In genomic region chr9:83978992-83979811, GRCh38 we compare ENCODE assay signal across 1 cellular context.
A peak's percentile ranks its signal among the peaks of the same experiment; 100 is the strongest.
TF ChIP-seq lines count a peak whose summit lies in the region.

No MANE protein-coding gene starts in this region.

TF ChIP-seq in K562, 482 proteins besides CTCF, POLR2A, EP300 and RAD21 (continued from another document):
- TF ChIP-seq ZBTB49 (CRISPR knock-in tag; IDR thresholded peaks at IDR 0.05; ENCODE audit: borderline replicate concordance) (no peak), NR2C2 (CRISPR knock-in tag; IDR thresholded peaks at IDR 0.05) (no peak), NR2C2 (tag; IDR thresholded peaks at IDR 0.05) (no peak), SRSF1 (IDR thresholded peaks at IDR 0.05; ENCODE audit: low read depth, low read length) (no peak), E2F3 (CRISPR knock-in tag; IDR thresholded peaks at IDR 0.05) (no peak), PHB (CRISPR knock-in tag; IDR thresholded peaks at IDR 0.05) (no peak), GTF2F1 (IDR thresholded peaks at IDR 0.05; ENCODE audit: low read depth, low read length) (peak; percentile 59; the same call in 1 of the 2 replicates), CREB1 (IDR thresholded peaks at IDR 0.05) (no peak), CREB1 (CRISPR knock-in tag; IDR thresholded peaks at IDR 0.05) (no peak), YBX1 (IDR thresholded peaks at IDR 0.05) (no peak), CBX5 (IDR thresholded peaks at IDR 0.05; ENCODE audit: borderline replicate concordance, low read depth) (no peak), EP400 (IDR thresholded peaks at IDR 0.05) (peak; percentile 8), SMARCA4 (IDR thresholded peaks at IDR 0.05) (no peak), ZNF324 (CRISPR knock-in tag; IDR thresholded peaks at IDR 0.05) (no peak), HIVEP1 (CRISPR knock-in tag; IDR thresholded peaks at IDR 0.05) (no peak), KDM5B (IDR thresholded peaks at IDR 0.05; ENCODE audit: insufficient replicate concordance, low read depth, low read length) (no peak), HDAC6 (IDR thresholded peaks at IDR 0.05; ENCODE audit: low read depth, low read length) (no peak), EGR1 (conservative IDR thresholded peaks at IDR 0.05) (0 out of 2 replicates have a peak, but pooled peaks have one; percentile 33), TGIF2 (CRISPR knock-in tag; IDR thresholded peaks at IDR 0.05) (no peak), TRIM24 (IDR thresholded peaks at IDR 0.05) (no peak), MXI1 (IDR thresholded peaks at IDR 0.05; ENCODE audit: low read depth, low read length) (0 out of 2 replicates have a peak, but pooled peaks have one; percentile 15), MTA3 (IDR thresholded peaks at IDR 0.05; ENCODE audit: borderline replicate concordance) (no peak), TCF7L2 (IDR thresholded peaks at IDR 0.05; ENCODE audit: low read depth, low read length) (no peak), DPF2 (IDR thresholded peaks at IDR 0.05) (no peak), ZNF212 (CRISPR knock-in tag; IDR thresholded peaks at IDR 0.05) (no peak), PHF20 (IDR thresholded peaks at IDR 0.05; ENCODE audit: partially characterized antibody) (no peak), MEF2D (tag; conservative IDR thresholded peaks at IDR 0.05; ENCODE audit: low read depth) (no peak), ZSCAN32 (CRISPR knock-in tag; IDR thresholded peaks at IDR 0.05) (no peak), CEBPG (CRISPR knock-in tag; IDR thresholded peaks at IDR 0.05) (no peak), CEBPG (tag; conservative IDR thresholded peaks at IDR 0.05 in 1 of 2, IDR thresholded peaks at IDR 0.05 in 1 of 2) (no peak), NCOR1 (IDR thresholded peaks at IDR 0.05) (peak; percentile 11; the same call in 1 of the 2 replicates), KDM1A (IDR thresholded peaks at IDR 0.05) (peak in 1 of 2 experiments; percentile 63; a peak in 1 of 4 replicates), ZNF407 (IDR thresholded peaks at IDR 0.05; ENCODE audit: low read depth) (no peak), ZNF717 (CRISPR knock-in tag; IDR thresholded peaks at IDR 0.05) (no peak), NR1H2 (CRISPR knock-in tag; IDR thresholded peaks at IDR 0.05) (no peak), SOX6 (IDR thresholded peaks at IDR 0.05) (no peak), MYBL2 (IDR thresholded peaks at IDR 0.05; ENCODE audit: low read depth) (no peak), MYBL2 (CRISPR knock-in tag; IDR thresholded peaks at IDR 0.05; ENCODE audit: borderline replicate concordance) (no peak), NRF1 (conservative IDR thresholded peaks at IDR 0.05 in 1 of 2, IDR thresholded peaks at IDR 0.05 in 1 of 2) (no peak), NFIX (CRISPR knock-in tag; IDR thresholded peaks at IDR 0.05; ENCODE audit: low read depth) (no peak), FOXA3 (CRISPR knock-in tag; conservative IDR thresholded peaks at IDR 0.05 in 1 of 2, IDR thresholded peaks at IDR 0.05 in 1 of 2) (no peak), ILK (tag; IDR thresholded peaks at IDR 0.05; ENCODE audit: borderline replicate concordance, low read depth) (no peak), ETS1 (conservative IDR thresholded peaks at IDR 0.05; ENCODE audit: control insufficient read depth, low read depth, low read length) (0 out of 2 replicates have a peak, but pooled peaks have one; percentile 29), YY1 (IDR thresholded peaks at IDR 0.05; ENCODE audit: borderline replicate concordance in 1 of 3, control insufficient read depth in 1 of 3, extremely low read depth in 1 of 3, insufficient read depth in 3 of 3, insufficient read length in 1 of 3, insufficient replicate concordance in 2 of 3, low read depth in 1 of 3, low read length in 2 of 3) (peak; percentile 68 to 96 (median 91)), ZNF347 (CRISPR knock-in tag; IDR thresholded peaks at IDR 0.05; ENCODE audit: low read depth) (no peak), ZNF561 (CRISPR knock-in tag; conservative IDR thresholded peaks at IDR 0.05) (no peak), FOSL1 (tag; conservative IDR thresholded peaks at IDR 0.05) (no peak), MAFG (tag; conservative IDR thresholded peaks at IDR 0.05) (no peak), CHD1 (IDR thresholded peaks at IDR 0.05; ENCODE audit: low read length) (peak; percentile 56), KAT8 (IDR thresholded peaks at IDR 0.05; ENCODE audit: low read depth) (0 out of 2 replicates have a peak, but pooled peaks have one; percentile 39)
- TF ChIP-seq, protein P1, sequence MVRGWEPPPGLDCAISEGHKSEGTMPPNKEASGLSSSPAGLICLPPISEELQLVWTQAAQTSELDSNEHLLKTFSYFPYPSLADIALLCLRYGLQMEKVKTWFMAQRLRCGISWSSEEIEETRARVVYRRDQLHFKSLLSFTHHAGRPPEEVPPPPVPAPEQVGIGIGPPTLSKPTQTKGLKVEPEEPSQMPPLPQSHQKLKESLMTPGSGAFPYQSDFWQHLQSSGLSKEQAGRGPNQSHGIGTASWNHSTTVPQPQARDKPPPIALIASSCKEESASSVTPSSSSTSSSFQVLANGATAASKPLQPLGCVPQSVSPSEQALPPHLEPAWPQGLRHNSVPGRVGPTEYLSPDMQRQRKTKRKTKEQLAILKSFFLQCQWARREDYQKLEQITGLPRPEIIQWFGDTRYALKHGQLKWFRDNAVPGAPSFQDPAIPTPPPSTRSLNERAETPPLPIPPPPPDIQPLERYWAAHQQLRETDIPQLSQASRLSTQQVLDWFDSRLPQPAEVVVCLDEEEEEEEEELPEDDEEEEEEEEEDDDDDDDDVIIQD (CRISPR knock-in tag; IDR thresholded peaks at IDR 0.05) = no peak
- TF ChIP-seq, protein P2, sequence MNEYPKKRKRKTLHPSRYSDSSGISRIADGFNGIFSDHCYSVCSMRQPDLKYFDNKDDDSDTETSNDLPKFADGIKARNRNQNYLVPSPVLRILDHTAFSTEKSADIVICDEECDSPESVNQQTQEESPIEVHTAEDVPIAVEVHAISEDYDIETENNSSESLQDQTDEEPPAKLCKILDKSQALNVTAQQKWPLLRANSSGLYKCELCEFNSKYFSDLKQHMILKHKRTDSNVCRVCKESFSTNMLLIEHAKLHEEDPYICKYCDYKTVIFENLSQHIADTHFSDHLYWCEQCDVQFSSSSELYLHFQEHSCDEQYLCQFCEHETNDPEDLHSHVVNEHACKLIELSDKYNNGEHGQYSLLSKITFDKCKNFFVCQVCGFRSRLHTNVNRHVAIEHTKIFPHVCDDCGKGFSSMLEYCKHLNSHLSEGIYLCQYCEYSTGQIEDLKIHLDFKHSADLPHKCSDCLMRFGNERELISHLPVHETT (CRISPR knock-in tag; conservative IDR thresholded peaks at IDR 0.05 in 1 of 2, IDR thresholded peaks at IDR 0.05 in 1 of 2) = no peak; a peak in 1 of 4 replicates
- TF ChIP-seq, protein P3, sequence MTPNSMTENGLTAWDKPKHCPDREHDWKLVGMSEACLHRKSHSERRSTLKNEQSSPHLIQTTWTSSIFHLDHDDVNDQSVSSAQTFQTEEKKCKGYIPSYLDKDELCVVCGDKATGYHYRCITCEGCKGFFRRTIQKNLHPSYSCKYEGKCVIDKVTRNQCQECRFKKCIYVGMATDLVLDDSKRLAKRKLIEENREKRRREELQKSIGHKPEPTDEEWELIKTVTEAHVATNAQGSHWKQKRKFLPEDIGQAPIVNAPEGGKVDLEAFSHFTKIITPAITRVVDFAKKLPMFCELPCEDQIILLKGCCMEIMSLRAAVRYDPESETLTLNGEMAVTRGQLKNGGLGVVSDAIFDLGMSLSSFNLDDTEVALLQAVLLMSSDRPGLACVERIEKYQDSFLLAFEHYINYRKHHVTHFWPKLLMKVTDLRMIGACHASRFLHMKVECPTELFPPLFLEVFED (CRISPR knock-in tag; conservative IDR thresholded peaks at IDR 0.05) = peak; percentile 28; the same call in 1 of the 2 replicates
